ENCODE assay signal across 11 cellular contexts in the genomic region with DNA sequence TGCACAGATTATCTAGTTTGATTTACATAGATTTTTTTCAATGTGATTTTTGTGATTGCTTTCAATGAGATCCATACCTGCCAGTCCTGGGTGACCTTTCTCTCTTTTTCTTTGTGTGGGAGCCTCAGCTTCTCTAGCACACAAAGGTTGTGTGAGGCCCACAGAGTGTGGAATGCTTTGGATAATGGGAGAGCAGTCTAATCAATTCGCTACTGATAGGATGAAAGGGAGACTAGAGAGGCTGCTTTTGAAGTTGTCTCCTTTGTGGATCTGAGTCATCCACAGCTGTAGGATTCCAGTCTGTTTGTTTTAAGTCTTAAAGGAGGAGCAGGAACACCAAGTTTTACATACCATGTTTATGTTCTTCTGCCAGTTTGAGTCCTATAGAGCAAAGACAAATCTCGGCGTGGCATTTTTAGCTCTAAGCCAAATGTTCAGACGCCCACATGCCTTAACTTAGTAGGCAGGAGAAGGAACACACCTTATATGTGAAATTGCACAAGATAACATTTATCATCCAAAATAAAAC.
DNase-seq lines count a peak whose midpoint lies in the region; TF ChIP-seq lines count a peak whose summit lies in the region.
"Had no signal": no experiment of that assay in that cellular context is flagged by ENCODE, and none has a peak within 500 bp of the region (broad histone marks: within the 10 kb centered on the region; RNA-seq: fewer than 3 reads in every experiment).

No MANE protein-coding gene starts in this region.

- H3K27me3 ChIP-seq in colonic mucosa = no peaks in the 10 kb centered on the region
- no peaks in the 10 kb centered on the region for H3K27me3 ChIP-seq in mesendoderm (ENCODE audit: insufficient read depth, low read length, poor library complexity)
- H3K27me3 ChIP-seq in thyroid gland = no peaks in the 10 kb centered on the region

- H3K9me3 ChIP-seq in colonic mucosa (no peaks in the 10 kb centered on the region), thyroid gland (no peaks in the 10 kb centered on the region)

- no peaks in the 10 kb centered on the region for H3K36me3 ChIP-seq in colonic mucosa
- no peaks in the 10 kb centered on the region for H3K36me3 ChIP-seq in mesendoderm (ENCODE audit: control insufficient read depth, insufficient read depth, low read length)
- no peaks in the 10 kb centered on the region for H3K36me3 ChIP-seq in thyroid gland

- no peak overlapping the region for H4K5ac ChIP-seq in mesendoderm (ENCODE audit: low read length)

- H2BK15ac ChIP-seq in mesendoderm (replicated peaks; ENCODE audit: low read depth) = no peak overlapping the region

- no peak for TF ChIP-seq CTCF in LNCaP clone FGC (IDR thresholded peaks at IDR 0.05; ENCODE audit: control insufficient read depth, extremely low read depth, insufficient read depth)
- no peak for TF ChIP-seq CTCF in colonic mucosa (IDR thresholded peaks at IDR 0.05)
- no peak for TF ChIP-seq CTCF in coronary artery (IDR thresholded peaks at IDR 0.05)
- no peak for TF ChIP-seq CTCF in thyroid gland (IDR thresholded peaks at IDR 0.05)

- no CpG with 5 or more reads among the region's 4 CpGs for WGBS in mesendoderm (ENCODE audit: extremely low coverage, insufficient coverage, low lambda C conversion rate)
- 51 to 66% methylated on average over 4 of the region's 4 CpGs for WGBS in thyroid gland, 2 donors

- H2AK5ac ChIP-seq in mesendoderm (ENCODE audit: low read length) = no peak overlapping the region

- H3K4me1 ChIP-seq in colonic mucosa (no peaks in the 10 kb centered on the region), mesendoderm (ENCODE audit: control insufficient read depth, low read depth, low read length) (peaks cover 2% of the 10 kb centered on the region), thyroid gland (no peaks in the 10 kb centered on the region)

- H3K4me3 ChIP-seq in LNCaP clone FGC (ENCODE audit: low read depth, low read length) (no peak overlapping the region), colonic mucosa (no peak overlapping the region), mesendoderm (ENCODE audit: low read length) (no peak overlapping the region), coronary artery (no peak overlapping the region), thyroid gland (replicated peaks in 1 of 3) (no peak overlapping the region)

- DNase-seq in AG08396 (ENCODE audit: low spot score) (peak; percentile 19), LNCaP clone FGC (ENCODE audit: low read depth) (peak; percentile 13), colonic mucosa (no peak), mesendoderm (peak; percentile 94), NCI-H2107 treated with DMSO at 0.1 percent for 48 hours (lab: John Stamatoyannopoulos, UW; ENCODE audit: unreplicated experiment) (no peak), NCI-H1436 treated with DMSO at 0.1 percent for 48 hours (lab: John Stamatoyannopoulos, UW) (no peak), coronary artery (ENCODE audit: low spot score) (no peak), thyroid gland (no peak)
- DNase-seq: activated naive CD8-positive, alpha-beta T cell treated with anti-CD3 and anti-CD28 coated beads, Interleukin-2, amount 50 U/mL, for 24 hours; CD4-positive, alpha-beta T cell; immature natural killer cell had no signal

- no peak overlapping the region for H4K8ac ChIP-seq in mesendoderm (ENCODE audit: low read depth, low read length)

- H3K27ac ChIP-seq in colonic mucosa = peak overlapping the region; percentile 24
- H3K27ac ChIP-seq in mesendoderm (ENCODE audit: low read depth, low read length) = peak overlapping the region; percentile 88
- H3K27ac ChIP-seq in coronary artery = no peak overlapping the region
- H3K27ac ChIP-seq in thyroid gland = no peak overlapping the region

- H3K79me1 ChIP-seq in mesendoderm (ENCODE audit: low read length) = no peaks in the 10 kb centered on the region

- H3K56ac ChIP-seq in mesendoderm (ENCODE audit: low read length) = peak overlapping the region; percentile 67

- no peaks in the 10 kb centered on the region for H3K79me2 ChIP-seq in mesendoderm (ENCODE audit: control insufficient read depth, insufficient read depth, low read length)

- no peak overlapping the region for H3K9ac ChIP-seq in colonic mucosa (ENCODE audit: low read depth in 2 of 2, low read length in 2 of 2)
- no peak overlapping the region for H3K9ac ChIP-seq in mesendoderm (ENCODE audit: low read length)

- no peak overlapping the region for H3K23ac ChIP-seq in mesendoderm (ENCODE audit: low read length)

- no peak for TF ChIP-seq POLR2A in thyroid gland (IDR thresholded peaks at IDR 0.05)

- intact Hi-C loops in colonic mucosa (cut with DNase I) = no loop called here
- intact Hi-C loops in thyroid gland (cut with DNase I) = no loop called here

- no peak overlapping the region for H3K4me2 ChIP-seq in mesendoderm (ENCODE audit: low read length)

- no peak overlapping the region for H3K4ac ChIP-seq in mesendoderm (ENCODE audit: low read depth, low read length)

- peak overlapping the region; percentile 64 for H2BK5ac ChIP-seq in mesendoderm (ENCODE audit: low read length)

- no peak overlapping the region for H3K18ac ChIP-seq in mesendoderm (ENCODE audit: low read length)

- H2BK120ac ChIP-seq in mesendoderm (ENCODE audit: low read depth, low read length) = peak overlapping the region; percentile 88

Comparison
In these comparisons a context has a peak if more than half of its experiments do, and no peak if none do; other contexts are left out.
1. DNase-seq: peak in AG08396 (single experiment), LNCaP clone FGC (single experiment) and mesendoderm (single experiment); none in colonic mucosa (single experiment), NCI-H2107 treated with DMSO at 0.1 percent for 48 hours (single experiment), NCI-H1436 treated with DMSO at 0.1 percent for 48 hours (single experiment), coronary artery (single experiment) and thyroid gland (0 of 2).
2. H3K27ac ChIP-seq: peak in colonic mucosa (single experiment) and mesendoderm (single experiment); none in coronary artery (0 of 2) and thyroid gland (0 of 3).